In the genomic region with DNA sequence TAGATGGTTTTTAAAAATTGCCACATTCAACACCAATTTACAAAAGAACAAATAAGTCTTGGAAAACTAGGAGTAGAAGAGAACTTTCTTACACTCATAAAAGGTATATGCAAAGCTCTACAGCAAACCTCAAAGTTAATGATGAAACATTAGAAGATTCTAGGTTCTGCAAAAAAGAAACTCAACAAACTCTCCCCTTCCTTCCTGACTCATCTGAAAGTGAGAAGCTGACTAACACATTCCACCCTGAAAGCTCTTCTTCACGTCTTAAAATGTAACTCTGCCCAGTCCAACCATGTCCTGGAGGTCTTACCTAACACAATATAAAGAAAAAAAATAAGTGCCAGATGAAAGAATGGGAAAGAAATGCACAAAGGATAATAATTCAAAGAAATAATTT, we compare ENCODE assay signal across 14 cellular contexts.
A peak's percentile ranks its signal among the peaks of the same experiment; 100 is the strongest.
DNase-seq lines count a peak whose midpoint lies in the region; ATAC-seq, FAIRE-seq and TF ChIP-seq lines count a peak whose summit lies in the region.
"Had no signal": no experiment of that assay in that cellular context is flagged by ENCODE, and none has a peak within 500 bp of the region (broad histone marks: within the 10 kb centered on the region; RNA-seq: fewer than 3 reads in every experiment).

No MANE protein-coding gene starts in this region.

- H3K4me1 ChIP-seq in mammary epithelial cell (ENCODE audit: insufficient read depth, low read length) (no peaks in the 10 kb centered on the region), breast epithelium (no peaks in the 10 kb centered on the region), A673 (ENCODE audit: insufficient read depth, low read length, poor library complexity, severe bottlenecking) (no peaks in the 10 kb centered on the region), stomach (no peaks in the 10 kb centered on the region), vagina (no peaks in the 10 kb centered on the region)
- H3K4me1 ChIP-seq: gastrocnemius medialis, left ventricle myocardium inferior had no signal

- POLR2A ChIA-PET in A673 (lab: Charles Lee; ENCODE audit: low non-redundant PET): no interaction called here

- dilution Hi-C loops in mammary epithelial cell (cut with HindIII; ENCODE audit: low sequenced_read_pairs): no loop called here

- H3K27me3 ChIP-seq in mammary epithelial cell (ENCODE audit: insufficient read depth, low read length) (no peaks in the 10 kb centered on the region), breast epithelium (peaks cover 0 to 7% of the 10 kb centered on the region in 2 donors), A673 (replicated peaks; ENCODE audit: insufficient read depth, low read depth, low read length, poor library complexity) (no peaks in the 10 kb centered on the region), stomach (no peaks in the 10 kb centered on the region), vagina (no peaks in the 10 kb centered on the region)
- H3K27me3 ChIP-seq: gastrocnemius medialis had no signal

- H3K9ac ChIP-seq in mammary epithelial cell (ENCODE audit: insufficient read depth, low read length): no peak overlapping the region

- H4K20me1 ChIP-seq in mammary epithelial cell (ENCODE audit: insufficient read depth, low read length): no peaks in the 10 kb centered on the region

- intact Hi-C loops in mammary epithelial cell (cut with micrococcal nuclease) (no loop called here), breast epithelium (cut with DNase I; ENCODE audit: low total_unique reads) (no loop called here), A673 (cut with micrococcal nuclease; ENCODE audit: unreplicated experiment) (no loop called here), stomach (cut with DNase I; ENCODE audit: low total_unique reads) (no loop called here), vagina (cut with DNase I) (no loop called here)

- TF ChIP-seq EP300 in stomach (IDR thresholded peaks at IDR 0.05): no peak

- peaks cover 20% of the 10 kb centered on the region for H3K27me3 Mint-ChIP-seq in activated T-helper 17 cell treated with anti-CD3 and anti-CD28 coated beads, Interleukin-2, amount 50 U/mL, for 72 hours

- no peak for FAIRE-seq in urothelium cell line (lab: Jason Lieb, UNC)
- FAIRE-seq: G401.6 had no signal

- ATAC-seq in HG03139 (IDR thresholded peaks at IDR 0.05; ENCODE audit: unreplicated experiment): peak; percentile 65
- ATAC-seq in activated T-helper 17 cell treated with anti-CD3 and anti-CD28 coated beads, Interleukin-2, amount 50 U/mL, for 72 hours (replicated peaks): peak; percentile 35
- ATAC-seq: gastrocnemius medialis had no signal

- H3K4me3 ChIP-seq in mammary epithelial cell (replicated peaks in 1 of 3; ENCODE audit: insufficient read depth in 1 of 3, low read depth in 2 of 3, low read length in 3 of 3) (no peak overlapping the region), breast epithelium (no peak overlapping the region), A673 (ENCODE audit: low read depth, low read length, poor library complexity, severe bottlenecking) (no peak overlapping the region), stomach (no peak overlapping the region), vagina (no peak overlapping the region)
- H3K4me3 ChIP-seq: coronary artery, gastrocnemius medialis, left ventricle myocardium inferior had no signal

- BruUV-seq in mammary epithelial cell (replicated peaks; lab: Mats Ljungman, UMichigan): no TSS peak
- BruUV-seq in A673 (replicated peaks; lab: Mats Ljungman, UMichigan): no TSS peak

- no peaks in the 10 kb centered on the region for H3K36me3 Mint-ChIP-seq in activated T-helper 17 cell treated with anti-CD3 and anti-CD28 coated beads, Interleukin-2, amount 50 U/mL, for 72 hours (ENCODE audit: low read depth)

- TF ChIP-seq CTCF in mammary epithelial cell (conservative IDR thresholded peaks at IDR 0.05 in 1 of 2, IDR thresholded peaks at IDR 0.05 in 1 of 2; ENCODE audit: extremely low read depth in 1 of 2, insufficient read depth in 1 of 2, low read depth in 1 of 2, low read length in 2 of 2) (no peak), breast epithelium (IDR thresholded peaks at IDR 0.05) (no peak), A673 (conservative IDR thresholded peaks at IDR 0.05; ENCODE audit: low read depth, low read length) (no peak), stomach (IDR thresholded peaks at IDR 0.05) (no peak), vagina (IDR thresholded peaks at IDR 0.05) (no peak)

- H3K4me3 Mint-ChIP-seq in activated T-helper 17 cell treated with anti-CD3 and anti-CD28 coated beads, Interleukin-2, amount 50 U/mL, for 72 hours: no peak overlapping the region

- no peaks in the 10 kb centered on the region for H3K79me2 ChIP-seq in mammary epithelial cell (ENCODE audit: insufficient read depth, low read length)

- no peak overlapping the region for H3K4me2 ChIP-seq in mammary epithelial cell (ENCODE audit: insufficient read depth, low read depth, low read length)

- H3K9me3 ChIP-seq in mammary epithelial cell (replicated peaks; ENCODE audit: insufficient read depth, low read length) (peaks cover 26% of the 10 kb centered on the region), breast epithelium (no peaks in the 10 kb centered on the region), A673 (ENCODE audit: low read depth, low read length, poor library complexity, severe bottlenecking) (no peaks in the 10 kb centered on the region), stomach (peaks cover 0 to 4% (median 0%) of the 10 kb centered on the region in 4 donors), vagina (no peaks in the 10 kb centered on the region)
- H3K9me3 ChIP-seq: gastrocnemius medialis, left ventricle myocardium inferior had no signal

- no peak overlapping the region for H2AFZ ChIP-seq in mammary epithelial cell (ENCODE audit: low read depth, low read length)

- in situ Hi-C loops in mammary epithelial cell (cut with MboI; ENCODE audit: low sequenced_read_pairs in 2 of 2): no loop called here

- CTCF ChIA-PET in mammary epithelial cell (lab: Charles Lee; ENCODE audit: low non-redundant PET): interaction anchor here (0.6 kb wide), 1 partner anchor 896 kb away, joined by 16 read pairs; no protein-coding TSS in a partner anchor
- CTCF ChIA-PET in A673 (lab: Charles Lee): no interaction called here

- no peak overlapping the region for H3K27ac ChIP-seq in mammary epithelial cell (ENCODE audit: insufficient read depth, low read depth, low read length)
- H3K27ac ChIP-seq in breast epithelium: no peak overlapping the region
- no peak overlapping the region for H3K27ac ChIP-seq in A673 (ENCODE audit: low read depth, low read length, poor library complexity, severe bottlenecking)
- no peak overlapping the region for H3K27ac ChIP-seq in stomach
- no peak overlapping the region for H3K27ac ChIP-seq in vagina
- H3K27ac ChIP-seq: coronary artery, gastrocnemius medialis, left ventricle myocardium inferior, VCaP had no signal

- no peaks in the 10 kb centered on the region for H3K36me3 ChIP-seq in mammary epithelial cell (ENCODE audit: insufficient read depth, low read length)
- H3K36me3 ChIP-seq in breast epithelium: no peaks in the 10 kb centered on the region
- no peaks in the 10 kb centered on the region for H3K36me3 ChIP-seq in A673 (ENCODE audit: insufficient read depth, low read length, poor library complexity, severe bottlenecking)
- H3K36me3 ChIP-seq in stomach: no peaks in the 10 kb centered on the region
- no peaks in the 10 kb centered on the region for H3K36me3 ChIP-seq in vagina
- H3K36me3 ChIP-seq: gastrocnemius medialis, left ventricle myocardium inferior had no signal

- no peak overlapping the region for H3K27ac Mint-ChIP-seq in activated T-helper 17 cell treated with anti-CD3 and anti-CD28 coated beads, Interleukin-2, amount 50 U/mL, for 72 hours

- H3K9me3 Mint-ChIP-seq in activated T-helper 17 cell treated with anti-CD3 and anti-CD28 coated beads, Interleukin-2, amount 50 U/mL, for 72 hours: peaks cover 4% of the 10 kb centered on the region

- 0% methylated on average over 1 of the region's 1 CpG for WGBS in mammary epithelial cell (ENCODE audit: low coverage, missing lambda C conversion rate)
- 24 to 41% (median 33%) methylated on average over 1 of the region's 1 CpG for WGBS in stomach, 5 donors

- no peaks in the 10 kb centered on the region for H3K4me1 Mint-ChIP-seq in activated T-helper 17 cell treated with anti-CD3 and anti-CD28 coated beads, Interleukin-2, amount 50 U/mL, for 72 hours

- TF ChIP-seq POLR2A in breast epithelium (IDR thresholded peaks at IDR 0.05) (no peak), stomach (IDR thresholded peaks at IDR 0.05) (no peak), vagina (IDR thresholded peaks at IDR 0.05) (no peak)

- DNase-seq in mammary epithelial cell (peak; percentile 73), breast epithelium (ENCODE audit: low spot score in 2 of 2) (no peak), urothelium cell line (ENCODE audit: low spot score) (peak; percentile 68), A673 (ENCODE audit: low spot score) (no peak), stomach (no peak), vagina (ENCODE audit: extremely low spot score in 2 of 2) (no peak)
- DNase-seq: gastrocnemius medialis, left ventricle myocardium inferior, Right ventricle myocardium superior had no signal

Comparison
In these comparisons a context has a peak if more than half of its experiments do, and no peak if none do; other contexts are left out.
1. DNase-seq: peak in mammary epithelial cell (single experiment) and urothelium cell line (single experiment); none in breast epithelium (0 of 2), A673 (single experiment), stomach (single experiment) and vagina (0 of 2).